Comparison of ENCODE assay signal across 23 cellular contexts in genomic region chr17:32285770-32286517, GRCh38. TPM values are rescaled to one million over a fixed set of nuclear protein-coding genes. Genes with fewer than 3 reads are reported as not detected.
DNase-seq lines count a peak whose midpoint lies in the region; ATAC-seq, FAIRE-seq and TF ChIP-seq lines count a peak whose summit lies in the region.
"Had no signal": no experiment of that assay in that cellular context is flagged by ENCODE, and none has a peak within 500 bp of the region (broad histone marks: within the 10 kb centered on the region; RNA-seq: fewer than 3 reads in every experiment).

No MANE protein-coding gene starts in this region.

- H3K9me1 ChIP-seq in K562 (ENCODE audit: control insufficient read depth, insufficient read depth, low read length), result no peaks in the 10 kb centered on the region

- peaks cover 22% of the 10 kb centered on the region for H3K27me3 Mint-ChIP-seq in MCF 10A (ENCODE audit: insufficient read depth, unreplicated experiment)
- H3K27me3 Mint-ChIP-seq: central memory CD8-positive, alpha-beta T cell had no signal

- peak overlapping the region; percentile 76 for H3K27ac ChIP-seq in K562 (ENCODE audit: extremely low read depth, low read depth, low read length)
- H3K27ac ChIP-seq: spleen, testis had no signal

- no peaks in the 10 kb centered on the region; the same call in 2 of the 3 replicates for H3K36me3 ChIP-seq in K562 (ENCODE audit: control insufficient read depth, insufficient read depth, low read length)
- H3K36me3 ChIP-seq: spleen had no signal

- H3K9ac ChIP-seq in K562 (ENCODE audit: insufficient read depth in 1 of 2, low read depth in 2 of 2, low read length in 2 of 2), result peak overlapping the region; percentile 32 to 69; a peak in 3 of 4 replicates

- no peak for FAIRE-seq in K562 (lab: Jason Lieb, UNC)
- FAIRE-seq: islet of Langerhans had no signal

- peak overlapping the region; percentile 59 for H2AFZ ChIP-seq in K562 (ENCODE audit: low read depth, low read length)

- DNase-seq in DMS79 treated with DMSO at 0.1 percent for 48 hours (lab: John Stamatoyannopoulos, UW) (peak; percentile 11), DMS79 (lab: John Stamatoyannopoulos, UW) (no peak), K562 (ENCODE audit: extremely low read depth in 1 of 4, low spot score in 3 of 4) (peak in 1 of 4 experiments; percentile 73), left lobe of liver (ENCODE audit: low spot score) (no peak), superior temporal gyrus (ENCODE audit: extremely low spot score) (peak; percentile 87), MCF 10A (ENCODE audit: unreplicated experiment) (no peak), NCI-H2227 treated with DMSO at 0.1 percent for 48 hours (lab: John Stamatoyannopoulos, UW) (no peak)
- DNase-seq: 8988T; activated CD8-positive, alpha-beta memory T cell treated with anti-CD3 and anti-CD28 coated beads for 24 hours; DMS53; effector memory CD4-positive, alpha-beta T cell; mammary epithelial cell; naive thymus-derived CD4-positive, alpha-beta T cell; NCI-H187 treated with DMSO at 0.1 percent for 48 hours; NCI-H510A treated with DMSO at 0.1 percent for 48 hours; spleen; testis had no signal

- CTCF ChIA-PET in K562 (lab: Yijun Ruan, JAX; ENCODE audit: low intra/inter-chr PET ratio), result interaction anchor here (0.6 kb wide), 1 partner anchor 36 kb away, joined by 4 read pairs; no protein-coding TSS in a partner anchor
- CTCF ChIA-PET in MCF 10A (lab: Yijun Ruan, JAX), result interaction anchor here (0.5 to 1.7 kb wide), 4 partner anchors 10 to 35 kb away, joined by 3 to 7 read pairs (median 4); no protein-coding TSS in a partner anchor

- ATAC-seq in K562, result peak; percentile 84
- ATAC-seq in left lobe of liver, result peak; percentile 40
- ATAC-seq in GM21515 (IDR thresholded peaks at IDR 0.05; ENCODE audit: unreplicated experiment), result no peak
- ATAC-seq: activated CD4-positive, CD25-positive, alpha-beta regulatory T cell treated with anti-CD3 and anti-CD28 coated beads, Interleukin-2, amount 50 U/mL, for 24 hours; naive thymus-derived CD4-positive, alpha-beta T cell had no signal

- TF ChIP-seq POLR2A in K562 (conservative IDR thresholded peaks at IDR 0.05), result no peak

- no peaks in the 10 kb centered on the region for H3K9me3 ChIP-seq in K562 (replicated peaks; ENCODE audit: control insufficient read depth, insufficient read depth, low read depth, low read length)
- H3K9me3 ChIP-seq: spleen, testis had no signal

- H3K4me2 ChIP-seq in K562 (ENCODE audit: insufficient read depth, low read length), result peak overlapping the region; percentile 47

- no peak overlapping the region for H3K4me3 Mint-ChIP-seq in MCF 10A (ENCODE audit: unreplicated experiment)
- H3K4me3 Mint-ChIP-seq: activated T-helper 17 cell treated with anti-CD3 and anti-CD28 coated beads, Interleukin-2, amount 50 U/mL, for 72 hours; central memory CD8-positive, alpha-beta T cell; naive thymus-derived CD4-positive, alpha-beta T cell; T-helper 2 cell treated with Interferon-gamma antibody and Interleukin-4, amounts not matched to agents 5 μg/mL and 100 μg/mL, for 36 hours had no signal

- H3K4me1 ChIP-seq in K562 (replicated peaks in 1 of 2; ENCODE audit: control insufficient read depth in 2 of 2, insufficient read depth in 2 of 2, low read length in 2 of 2), result peaks cover 35 to 51% of the 10 kb centered on the region in 2 experiments

- no peak overlapping the region for H3K27ac Mint-ChIP-seq in MCF 10A (ENCODE audit: low read depth, unreplicated experiment)
- H3K27ac Mint-ChIP-seq: activated T-helper 17 cell treated with anti-CD3 and anti-CD28 coated beads, Interleukin-2, amount 50 U/mL, for 72 hours; naive thymus-derived CD4-positive, alpha-beta T cell; T-helper 2 cell treated with Interferon-gamma antibody and Interleukin-4, amounts not matched to agents 5 μg/mL and 100 μg/mL, for 36 hours had no signal

- no peaks in the 10 kb centered on the region for H3K27me3 ChIP-seq in K562 (ENCODE audit: control insufficient read depth in 2 of 2, insufficient read depth in 2 of 2, low read length in 2 of 2)
- H3K27me3 ChIP-seq: testis had no signal

- POLR2A ChIA-PET in K562 (lab: Yijun Ruan, JAX) (interaction anchor here (0.6 to 2.7 kb wide), 9 partner anchors 9 to 1269 kb away, joined by 3 to 14 read pairs (median 5); no protein-coding TSS in a partner anchor), MCF 10A (lab: Yijun Ruan, JAX) (interaction anchor here (1.0 kb wide), 1 partner anchor 10 kb away, joined by 3 read pairs; no protein-coding TSS in a partner anchor)

- no peak for TF ChIP-seq RAD21 in K562 (CRISPR knock-in tag; conservative IDR thresholded peaks at IDR 0.05 in 1 of 2, IDR thresholded peaks at IDR 0.05 in 1 of 2)

- no peak overlapping the region for H3K4me3 ChIP-seq in K562
- H3K4me3 ChIP-seq: spleen, testis had no signal

- no peaks in the 10 kb centered on the region for H3K4me1 Mint-ChIP-seq in MCF 10A (ENCODE audit: insufficient read depth, unreplicated experiment)
- H3K4me1 Mint-ChIP-seq: activated T-helper 17 cell treated with anti-CD3 and anti-CD28 coated beads, Interleukin-2, amount 50 U/mL, for 72 hours; central memory CD8-positive, alpha-beta T cell had no signal

- no peaks in the 10 kb centered on the region for H3K79me2 ChIP-seq in K562 (ENCODE audit: control insufficient read depth, insufficient read depth, low read length)

- TF ChIP-seq CTCF in K562 (IDR thresholded peaks at IDR 0.05 in 2 of 3, conservative IDR thresholded peaks at IDR 0.05 in 1 of 3; ENCODE audit: insufficient read depth in 2 of 3, low read depth in 1 of 3, low read length in 3 of 3) (no peak), MCF 10A (IDR thresholded peaks at IDR 0.05; ENCODE audit: unreplicated experiment) (no peak)

- intact Hi-C loops in K562 (cut with micrococcal nuclease), result no loop called here
- intact Hi-C loops in MCF 10A (cut with micrococcal nuclease), result no loop called here

- 52% methylated on average over 8 of the region's 8 CpGs for WGBS in K562 (ENCODE audit: insufficient coverage, low coverage, missing lambda C conversion rate)

- H3K36me3 Mint-ChIP-seq in MCF 10A (ENCODE audit: insufficient read depth, unreplicated experiment), result no peaks in the 10 kb centered on the region

- in situ Hi-C loops in K562 (cut with MboI), result no loop called here

- no peak for TF ChIP-seq EP300 in K562 (IDR thresholded peaks at IDR 0.05; ENCODE audit: low read length)

- no peaks in the 10 kb centered on the region for H3K9me3 Mint-ChIP-seq in MCF 10A (ENCODE audit: unreplicated experiment)
- H3K9me3 Mint-ChIP-seq: activated T-helper 17 cell treated with anti-CD3 and anti-CD28 coated beads, Interleukin-2, amount 50 U/mL, for 72 hours; central memory CD8-positive, alpha-beta T cell; naive thymus-derived CD4-positive, alpha-beta T cell; T-helper 2 cell treated with Interferon-gamma antibody and Interleukin-4, amounts not matched to agents 5 μg/mL and 100 μg/mL, for 36 hours had no signal

- H4K20me1 ChIP-seq in K562 (replicated peaks; ENCODE audit: control insufficient read depth, insufficient read depth, low read length), result no peaks in the 10 kb centered on the region

- no TSS peak for BruUV-seq in K562 (replicated peaks; lab: Mats Ljungman, UMichigan)
- no TSS peak for BruUV-seq in MCF 10A (replicated peaks; lab: Mats Ljungman, UMichigan)

TF ChIP-seq in K562, 482 proteins besides CTCF, POLR2A, EP300 and RAD21 (continues in another document):
- peak; percentile 58 for TF ChIP-seq NFIC (IDR thresholded peaks at IDR 0.05)
- TF ChIP-seq TBL1XR1 (IDR thresholded peaks at IDR 0.05; ENCODE audit: low read length in 2 of 2), result 0 out of 4 replicates have a peak, but pooled peaks of 1 of the 2 experiments have one; percentile 3
- TF ChIP-seq NUFIP1 (IDR thresholded peaks at IDR 0.05; ENCODE audit: partially characterized antibody), result no peak

RNA-seq across cellular contexts. Expression of gene RHBDL3, which starts 20.3 kb away (rescaled TPM):
- 0.26 and 0.76 TPM in 2 replicates for total RNA-seq in K562 (2011; cell fraction: chromatin; rRNA removed; ENCODE audit: low replicate concordance)
- total RNA-seq in K562 (2011; cell fraction: nucleolus; rRNA removed), result 0.33 and 0.53 TPM in 2 replicates
- total RNA-seq in K562 (2011; cell fraction: nucleoplasm; rRNA removed), result 0.37 and 0.69 TPM in 2 replicates
- total RNA-seq in K562 (2014; rRNA removed) (0.08 and 0.09 TPM in 2 replicates), K562 (2014; rRNA removed; fragmentation: Illumina TruSeq; extraction: Trizol) (0.03 and 0.07 TPM in 2 replicates), K562 (2015; rRNA removed; fragmentation: Illumina TruSeq; extraction: Trizol) (0.08 TPM in 1 of 2 replicates, not detected in the other), K562 (2021) (0.13 and 0.31 TPM in 2 replicates), left lobe of liver (0.15 TPM), MCF 10A (2022) (not detected in 2 replicates)
- polyA plus RNA-seq in K562 (2011; rRNA removed) (0.07 and 0.22 TPM in 2 replicates), K562 (2014; fragmentation: Illumina TruSeq; extraction: Trizol) (0.03 and 0.06 TPM in 2 replicates), K562 (2014; fragmentation: Nextera tagmentation; extraction: Ambion mirVana) (not detected), K562 (2014; rRNA removed) (0.01 TPM in 1 of 2 replicates, not detected in the other)
- polyA plus RNA-seq in K562 (2011; cell fraction: cytosol; rRNA removed), result 0.10 and 0.54 TPM in 2 replicates
- 0.06 and 0.46 TPM in 2 replicates for polyA plus RNA-seq in K562 (2011; cell fraction: nucleus; rRNA removed)
- 0.03 and 0.05 TPM in 2 replicates for polyA plus RNA-seq in K562 (2012)
- polyA minus RNA-seq in K562 (2011; rRNA and poly(A)+ RNA removed), result 0.06 and 0.32 TPM in 2 replicates
- not detected in 2 replicates for polyA minus RNA-seq in K562 (2011; cell fraction: cytosol; rRNA and poly(A)+ RNA removed)
- polyA minus RNA-seq in K562 (2011; cell fraction: nucleus; rRNA and poly(A)+ RNA removed), result not detected in 2 replicates
- total RNA-seq: mammary epithelial cell had no signal
- polyA plus RNA-seq: naive thymus-derived CD4-positive, alpha-beta T cell had no signal

RNA-seq across cellular contexts. Expression of gene C17orf75, which starts 56.0 kb away (rescaled TPM):
- 21.1 and 30.2 TPM in 2 replicates for total RNA-seq in K562 (2011; cell fraction: chromatin; rRNA removed; ENCODE audit: low replicate concordance)
- 10.5 and 11.2 TPM in 2 replicates for total RNA-seq in K562 (2011; cell fraction: nucleolus; rRNA removed)
- total RNA-seq in K562 (2011; cell fraction: nucleoplasm; rRNA removed), result 21.6 and 26.5 TPM in 2 replicates
- total RNA-seq in K562 (2014; rRNA removed) (17.4 and 24.8 TPM in 2 replicates), K562 (2014; rRNA removed; fragmentation: Illumina TruSeq; extraction: Trizol) (21.2 and 22.4 TPM in 2 replicates), K562 (2015; rRNA removed; fragmentation: Illumina TruSeq; extraction: Trizol) (15.0 and 16.1 TPM in 2 replicates), K562 (2021) (17.3 and 18.5 TPM in 2 replicates), left lobe of liver (9.2 TPM), MCF 10A (2022) (11.5 and 18.1 TPM in 2 replicates)
- polyA plus RNA-seq in K562 (2011; rRNA removed) (14.1 and 26.1 TPM in 2 replicates), K562 (2014; fragmentation: Illumina TruSeq; extraction: Trizol) (15.1 and 15.5 TPM in 2 replicates), K562 (2014; fragmentation: Nextera tagmentation; extraction: Ambion mirVana) (10 to 100 TPM; 49.6 to 55.7 TPM), K562 (2014; rRNA removed) (17.0 and 20.4 TPM in 2 replicates)
- polyA plus RNA-seq in K562 (2011; cell fraction: cytosol; rRNA removed), result 5.5 and 8.6 TPM in 2 replicates
- 11.0 and 15.2 TPM in 2 replicates for polyA plus RNA-seq in K562 (2011; cell fraction: nucleus; rRNA removed)
- polyA plus RNA-seq in K562 (2012), result 18.6 and 24.7 TPM in 2 replicates
- 9.7 and 16.0 TPM in 2 replicates for polyA minus RNA-seq in K562 (2011; rRNA and poly(A)+ RNA removed)
- polyA minus RNA-seq in K562 (2011; cell fraction: cytosol; rRNA and poly(A)+ RNA removed), result 4.6 and 7.2 TPM in 2 replicates
- 4.6 and 5.6 TPM in 2 replicates for polyA minus RNA-seq in K562 (2011; cell fraction: nucleus; rRNA and poly(A)+ RNA removed)

Comparison
In these comparisons a context has a peak if more than half of its experiments do, and no peak if none do; other contexts are left out.
1. DNase-seq: peak in DMS79 treated with DMSO at 0.1 percent for 48 hours (single experiment) and superior temporal gyrus (single experiment); none in DMS79 (single experiment), left lobe of liver (single experiment), MCF 10A (single experiment) and NCI-H2227 treated with DMSO at 0.1 percent for 48 hours (single experiment).